1 cellular context compared by ENCODE assay signal in genomic region chr10:44902838-44903545, GRCh38.
TF ChIP-seq lines count a peak whose summit lies in the region.

No MANE protein-coding gene starts in this region.

TF ChIP-seq in GM12878, 131 proteins besides CTCF, POLR2A, EP300 and RAD21:
- no peak for TF ChIP-seq TCF12 (IDR thresholded peaks at IDR 0.05; ENCODE audit: low read depth, low read length)
- peak; percentile 51 for TF ChIP-seq MEF2B (IDR thresholded peaks at IDR 0.05; ENCODE audit: partially characterized antibody, poor library complexity, severe bottlenecking)
- TF ChIP-seq MEF2A (IDR thresholded peaks at IDR 0.05; ENCODE audit: insufficient read depth, low read depth, low read length) = no peak
- TF ChIP-seq ATF7 (IDR thresholded peaks at IDR 0.05; ENCODE audit: low read depth) = peak; percentile 14; the same call in 1 of the 2 replicates
